Comparison of ENCODE assay signal across 1 cellular context in genomic region chr14:22982477-22983245, GRCh38.
TF ChIP-seq lines count a peak whose summit lies in the region.

AJUBA (minus strand) TSS chr14:22982551; CDS start chr14:22982266, 285 bp downstream.

TF ChIP-seq in SK-N-SH, 30 proteins besides CTCF, POLR2A, EP300 and RAD21 (continued from another document):
- TF ChIP-seq REST (IDR thresholded peaks at IDR 0.05; ENCODE audit: low read depth, low read length), result no peak
- TF ChIP-seq NFIC (IDR thresholded peaks at IDR 0.05; ENCODE audit: borderline replicate concordance), result no peak; the same call in 1 of the 2 replicates
- peak; percentile 63 for TF ChIP-seq RCOR1 (IDR thresholded peaks at IDR 0.05; ENCODE audit: low read length)
- no peak for TF ChIP-seq EZH2phosphoT487 (IDR thresholded peaks at IDR 0.05; ENCODE audit: borderline replicate concordance, low read depth)
- no peak; the same call in 1 of the 2 replicates for TF ChIP-seq RXRA (IDR thresholded peaks at IDR 0.05; ENCODE audit: borderline replicate concordance, low read depth)
- TF ChIP-seq FOXM1 (IDR thresholded peaks at IDR 0.05; ENCODE audit: low read depth), result 0 out of 2 replicates have a peak, but pooled peaks have one; percentile 36
- peak; percentile 80 for TF ChIP-seq TAF1 (IDR thresholded peaks at IDR 0.05; ENCODE audit: borderline replicate concordance, low read depth, low read length)
